In the genomic region with DNA sequence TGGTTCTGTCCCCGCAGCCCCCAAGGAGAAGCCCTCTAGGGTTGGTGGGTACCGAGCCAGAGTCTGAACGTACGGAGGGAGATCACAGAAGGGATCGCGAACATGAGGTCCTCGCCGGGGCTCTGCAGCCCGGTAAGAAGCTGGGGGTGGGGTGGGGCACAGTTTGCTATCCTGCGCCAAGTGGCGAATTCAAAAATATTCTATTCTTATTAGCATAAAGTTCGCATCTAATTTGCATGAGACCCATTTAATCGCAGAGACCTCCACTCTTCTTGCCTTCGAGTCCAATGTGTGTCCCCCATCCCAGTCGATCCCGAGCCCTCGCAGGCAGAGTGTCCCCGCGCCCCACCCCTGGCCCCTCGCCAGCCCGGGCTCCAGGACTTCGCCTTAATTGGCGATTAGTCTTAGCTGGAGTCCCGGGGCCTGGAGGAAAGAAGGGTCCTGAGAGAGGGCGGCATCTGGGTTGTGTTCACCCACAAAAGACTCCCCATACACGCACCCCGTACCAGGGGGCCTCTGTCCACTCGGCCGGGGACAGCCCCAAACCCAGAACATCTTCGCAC, we compare ENCODE assay signal across 9 cellular contexts. TPM values are rescaled to one million over a fixed set of nuclear protein-coding genes. Genes with fewer than 3 reads are reported as not detected.
A peak's percentile ranks its signal among the peaks of the same experiment; 100 is the strongest.
DNase-seq lines count a peak whose midpoint lies in the region; ATAC-seq and TF ChIP-seq lines count a peak whose summit lies in the region.
"Had no signal": no experiment of that assay in that cellular context is flagged by ENCODE, and none has a peak within 500 bp of the region (broad histone marks: within the 10 kb centered on the region; RNA-seq: fewer than 3 reads in every experiment).

No MANE protein-coding gene starts in this region.

- DNase-seq in DMS 273 (lab: John Stamatoyannopoulos, UW; ENCODE audit: unreplicated experiment) (peak; percentile 28), DMS 273 treated with DMSO at 0.1 percent for 48 hours (lab: John Stamatoyannopoulos, UW) (no peak), astrocyte of the spinal cord (ENCODE audit: low read depth, low spot score) (no peak), kidney epithelial cell (ENCODE audit: low read depth) (no peak), substantia nigra (lab: John Stamatoyannopoulos, UW) (peak in 3 of 49 donors; percentile 34 to 67 (median 53)), GF-D8 (lab: John Stamatoyannopoulos, UW) (no peak), NCI-H1048 (lab: John Stamatoyannopoulos, UW) (no peak)

- H3K4me3 ChIP-seq in astrocyte of the spinal cord (ENCODE audit: low read depth, low read length) (peak overlapping the region; percentile 61), kidney epithelial cell (ENCODE audit: low read depth, low read length) (peak overlapping the region; percentile 61)

- peaks cover 23% of the 10 kb centered on the region for H3K27me3 ChIP-seq in kidney epithelial cell (ENCODE audit: control insufficient read depth, insufficient read depth, low read length)

- TF ChIP-seq CTCF in astrocyte of the spinal cord (IDR thresholded peaks at IDR 0.05; ENCODE audit: low read depth, low read length): no peak
- TF ChIP-seq CTCF in kidney epithelial cell (IDR thresholded peaks at IDR 0.05; ENCODE audit: insufficient read depth, low read length, poor library complexity, severe bottlenecking): no peak

- H3K36me3 ChIP-seq in kidney epithelial cell (ENCODE audit: control insufficient read depth, insufficient read depth, low read length): no peaks in the 10 kb centered on the region

- no peak for ATAC-seq in HG02678 (IDR thresholded peaks at IDR 0.05; ENCODE audit: unreplicated experiment)

- in situ Hi-C loops in astrocyte of the spinal cord (cut with HindIII; ENCODE audit: low sequenced_read_pairs): no loop called here

- peak overlapping the region; percentile 68 for H3K27ac ChIP-seq in substantia nigra (ENCODE audit: low read depth, low read length, poor library complexity, severe bottlenecking)
- H3K27ac ChIP-seq: 22Rv1 had no signal

RNA-seq across cellular contexts. Expression of a gene that starts 0.6 kb away (rescaled TPM):
- total RNA-seq in kidney epithelial cell: 2.3 and 2.4 TPM in 2 replicates

RNA-seq across cellular contexts. Expression of a gene that starts 6.0 kb away (rescaled TPM):
- 27.3 and 34.1 TPM in 2 replicates for total RNA-seq in kidney epithelial cell

RNA-seq across cellular contexts. Expression of a gene that starts 19.6 kb away (rescaled TPM):
- 96.0 and 105 TPM in 2 replicates for total RNA-seq in kidney epithelial cell

RNA-seq across cellular contexts. Expression of a gene that starts 22.4 kb away (rescaled TPM):
- total RNA-seq in kidney epithelial cell: 0.48 and 2.2 TPM in 2 replicates
